ENCODE assay signal across 18 cellular contexts in the genomic region with DNA sequence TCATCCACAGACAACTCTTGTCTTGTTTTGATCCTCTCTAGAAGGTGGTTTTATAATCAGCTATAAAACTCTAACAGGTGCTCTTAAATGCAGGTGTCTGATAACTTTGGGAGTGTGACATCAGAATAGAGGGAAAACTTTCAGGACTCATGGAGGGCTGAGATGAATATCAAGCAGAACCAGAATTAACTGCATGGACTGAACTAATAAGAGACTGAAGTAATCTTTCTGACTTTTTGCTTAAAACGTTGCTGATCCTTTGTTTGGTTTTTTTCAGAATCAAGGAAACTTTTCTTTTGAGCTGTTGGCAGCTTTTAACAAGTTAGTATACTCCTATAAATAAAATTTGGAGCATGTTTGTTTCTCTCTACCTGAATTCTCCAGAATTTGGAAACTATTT.
"Had no signal": no experiment of that assay in that cellular context is flagged by ENCODE, and none has a peak within 500 bp of the region (broad histone marks: within the 10 kb centered on the region; RNA-seq: fewer than 3 reads in every experiment).

No MANE protein-coding gene starts in this region.

- ATAC-seq: naive thymus-derived CD8-positive, alpha-beta T cell; natural killer cell; natural killer cell treated with Interleukin-12 subunit alpha and Interleukin-12 subunit beta and Interleukin-15 and Interleukin-18, amount 100 ng/mL, for 72 hours; pancreas; psoas muscle; right cardiac atrium; right lobe of liver; sciatic nerve had no signal

- H3K36me3 ChIP-seq: neural progenitor cell, neutrophil, ovary, pancreas, prostate gland, right atrium auricular region, right lobe of liver, sigmoid colon, spleen had no signal

- H3K27ac ChIP-seq: neural progenitor cell, neutrophil, ovary, pancreas, parathyroid adenoma, prostate gland, psoas muscle, right atrium auricular region, right lobe of liver, sigmoid colon, skin epidermis, spleen had no signal

- H3K4me3 ChIP-seq: neural progenitor cell, ovary, pancreas, prostate gland, psoas muscle, right atrium auricular region, right lobe of liver, sigmoid colon, skin epidermis, smooth muscle cell, spleen had no signal

- H3K4me1 ChIP-seq: neural progenitor cell, pancreas, parathyroid adenoma, prostate gland, psoas muscle, right atrium auricular region, right lobe of liver, sigmoid colon, spleen had no signal

- H3K9me3 ChIP-seq: neutrophil, ovary, pancreas, prostate gland, psoas muscle, right atrium auricular region, right lobe of liver, sigmoid colon had no signal
